38 cellular contexts compared by ENCODE assay signal in the genomic region with DNA sequence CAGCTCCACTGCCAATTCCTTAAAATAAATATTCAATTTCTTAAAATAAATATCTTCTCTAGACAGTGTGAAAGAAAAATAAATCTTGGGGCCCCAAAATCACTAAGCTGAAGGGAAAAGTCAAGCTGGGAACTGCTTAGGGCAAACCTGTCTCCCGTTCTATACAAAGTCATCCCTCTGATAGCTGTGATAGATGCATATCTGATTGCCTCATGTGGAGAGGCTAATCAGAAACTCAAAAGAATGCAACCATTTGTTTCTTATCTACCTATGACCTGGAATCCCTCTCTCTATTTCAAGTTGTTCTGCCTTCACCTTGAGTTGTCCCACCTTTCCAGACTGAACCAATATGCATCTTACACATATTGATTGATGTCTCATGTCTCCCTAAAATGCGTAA.
"Had no signal": no experiment of that assay in that cellular context is flagged by ENCODE, and none has a peak within 500 bp of the region (broad histone marks: within the 10 kb centered on the region; RNA-seq: fewer than 3 reads in every experiment).

No MANE protein-coding gene starts in this region.

- H3K4me1 ChIP-seq: adrenal gland, ascending aorta, body of pancreas, breast epithelium had no signal

- H3K4me3 ChIP-seq: adrenal gland, ascending aorta, body of pancreas, breast epithelium, cardiac muscle cell had no signal

- H3K27ac Mint-ChIP-seq: activated naive CD4-positive, alpha-beta T cell treated with anti-CD3 and anti-CD28 coated beads for 36 hours; activated naive CD4-positive, alpha-beta T cell treated with anti-CD3 and anti-CD28 coated beads, Interleukin-2, amount 10 ng/mL, durations not matched to agents 7 days and 5 days; activated naive CD4-positive, alpha-beta T cell treated with anti-CD3 and anti-CD28 coated beads, Interleukin-2, amount 50 U/mL, for 24 hours; activated naive CD4-positive, alpha-beta T cell treated with anti-CD3 and anti-CD28 coated beads, Interleukin-2, amount 50 U/mL, for 72 hours; activated naive CD8-positive, alpha-beta T cell; activated naive CD8-positive, alpha-beta T cell treated with anti-CD3 and anti-CD28 coated beads for 36 hours; activated naive CD8-positive, alpha-beta T cell treated with anti-CD3 and anti-CD28 coated beads, Interleukin-2, amount 10 ng/mL, durations not matched to agents 7 days and 5 days; activated naive CD8-positive, alpha-beta T cell treated with anti-CD3 and anti-CD28 coated beads, Interleukin-2, amount 50 U/mL, for 24 hours; activated T-cell treated with anti-CD3 and anti-CD28 coated beads, Interleukin-2, amount 50 U/mL, for 24 hours; activated T-cell treated with anti-CD3 and anti-CD28 coated beads, Interleukin-2, amount 50 U/mL, for 72 hours; activated T-helper 1 cell treated with anti-CD3 and anti-CD28 coated beads, Interleukin-12 subunit alpha, Interleukin-12 subunit beta, Interleukin-2, Interleukin-4 antibody, amounts not matched to agents 30 ng/mL and 10 ng/mL and 1 ng/mL, durations not matched to agents 14 hours and 24 hours and 36 hours; activated T-helper 17 cell treated with anti-CD3 and anti-CD28 coated beads, Interleukin-2, amount 50 U/mL, for 72 hours; activated T-helper 2 cell treated with anti-CD3 and anti-CD28 coated beads, Interferon-gamma antibody, Interleukin-2, Interleukin-4, amounts not matched to agents 10 μg/mL and 5 μg/mL and 100 μg/mL, durations not matched to agents 14 hours and 24 hours and 36 hours; brain had no signal

- H3K27me3 ChIP-seq: adrenal gland, ascending aorta, body of pancreas, brain microvascular endothelial cell, breast epithelium, cardiac muscle cell had no signal

- H3K36me3 ChIP-seq: adrenal gland, ascending aorta, brain microvascular endothelial cell, breast epithelium, cardiac muscle cell had no signal

- H3K9me3 Mint-ChIP-seq: activated naive CD4-positive, alpha-beta T cell treated with anti-CD3 and anti-CD28 coated beads for 36 hours; activated T-helper 1 cell treated with anti-CD3 and anti-CD28 coated beads, Interleukin-12 subunit alpha, Interleukin-12 subunit beta, Interleukin-2, Interleukin-4 antibody, amounts not matched to agents 30 ng/mL and 10 ng/mL and 1 ng/mL, durations not matched to agents 14 hours and 24 hours and 36 hours; brain had no signal

- H3K27me3 Mint-ChIP-seq: activated naive CD4-positive, alpha-beta T cell treated with anti-CD3 and anti-CD28 coated beads, Interleukin-2, amount 10 ng/mL, durations not matched to agents 7 days and 5 days; activated naive CD4-positive, alpha-beta T cell treated with anti-CD3 and anti-CD28 coated beads, Interleukin-2, amount 50 U/mL, for 24 hours; activated naive CD8-positive, alpha-beta T cell; activated naive CD8-positive, alpha-beta T cell treated with anti-CD3 and anti-CD28 coated beads for 36 hours; activated naive CD8-positive, alpha-beta T cell treated with anti-CD3 and anti-CD28 coated beads, Interleukin-2, amount 10 ng/mL, durations not matched to agents 7 days and 5 days; activated naive CD8-positive, alpha-beta T cell treated with anti-CD3 and anti-CD28 coated beads, Interleukin-2, amount 50 U/mL, for 24 hours; activated T-cell treated with anti-CD3 and anti-CD28 coated beads, Interleukin-2, amount 50 U/mL, for 24 hours; activated T-helper 17 cell treated with anti-CD3 and anti-CD28 coated beads, Interleukin-2, amount 50 U/mL, for 72 hours; brain; central memory CD8-positive, alpha-beta T cell had no signal

- H3K27ac ChIP-seq: adrenal gland, ascending aorta, body of pancreas, brain microvascular endothelial cell, breast epithelium, cardiac muscle cell had no signal

- H3K36me3 Mint-ChIP-seq: activated naive CD4-positive, alpha-beta T cell treated with anti-CD3 and anti-CD28 coated beads, Interleukin-2, amount 10 ng/mL, durations not matched to agents 7 days and 5 days; activated naive CD4-positive, alpha-beta T cell treated with anti-CD3 and anti-CD28 coated beads, Interleukin-2, amount 50 U/mL, for 24 hours; activated naive CD4-positive, alpha-beta T cell treated with anti-CD3 and anti-CD28 coated beads, Interleukin-2, amount 50 U/mL, for 72 hours; activated naive CD8-positive, alpha-beta T cell; activated naive CD8-positive, alpha-beta T cell treated with anti-CD3 and anti-CD28 coated beads for 36 hours; activated naive CD8-positive, alpha-beta T cell treated with anti-CD3 and anti-CD28 coated beads, Interleukin-2, amount 10 ng/mL, durations not matched to agents 7 days and 5 days; brain had no signal

- DNase-seq: activated effector memory CD4-positive, alpha-beta T cell treated with anti-CD3 and anti-CD28 coated beads, Interleukin-2, amount 50 U/mL, for 16 hours; activated effector memory CD4-positive, alpha-beta T cell treated with Interleukin-2 at 50 U/mL for 16 hours; activated gamma-delta T cell; activated gamma-delta T cell treated with Interleukin-2 at 50 U/mL for 16 hours; activated naive CD4-positive, alpha-beta T cell; activated naive CD4-positive, alpha-beta T cell treated with anti-CD3 and anti-CD28 coated beads for 36 hours; activated naive CD4-positive, alpha-beta T cell treated with anti-CD3 and anti-CD28 coated beads, Interleukin-2, amount 10 ng/mL, durations not matched to agents 7 days and 5 days; activated naive CD4-positive, alpha-beta T cell treated with anti-CD3 and anti-CD28 coated beads, Interleukin-2, amount 50 U/mL, for 16 hours; activated naive CD4-positive, alpha-beta T cell treated with Interleukin-2 at 50 U/mL for 16 hours; activated naive CD8-positive, alpha-beta T cell treated with anti-CD3 and anti-CD28 coated beads for 36 hours; activated naive CD8-positive, alpha-beta T cell treated with anti-CD3 and anti-CD28 coated beads, Interleukin-2, amount 10 ng/mL, durations not matched to agents 7 days and 5 days; activated naive CD8-positive, alpha-beta T cell treated with anti-CD3 and anti-CD28 coated beads, Interleukin-2, amount 50 U/mL, for 24 hours; activated T-cell treated with anti-CD3 and anti-CD28 coated beads, Interleukin-2, amount 50 U/mL, for 1 hour; activated T-cell treated with anti-CD3 and anti-CD28 coated beads, Interleukin-2, amount 50 U/mL, for 24 hours; activated T-cell treated with anti-CD3 and anti-CD28 coated beads, Interleukin-2, amount 50 U/mL, for 4 hours; activated T-cell treated with anti-CD3 and anti-CD28 coated beads, Interleukin-2, amount 50 U/mL, for 48 hours; activated T-cell treated with anti-CD3 and anti-CD28 coated beads, Interleukin-2, amount 50 U/mL, for 72 hours; adrenal gland; amniotic stem cell; amygdala; anterior cingulate cortex; aorta; body of pancreas; brain microvascular endothelial cell; caudate nucleus; central memory CD4-positive, alpha-beta T cell; cerebellar nuclear complex had no signal

- H3K4me1 Mint-ChIP-seq: activated naive CD4-positive, alpha-beta T cell treated with anti-CD3 and anti-CD28 coated beads, Interleukin-2, amount 10 ng/mL, durations not matched to agents 7 days and 5 days; activated naive CD4-positive, alpha-beta T cell treated with anti-CD3 and anti-CD28 coated beads, Interleukin-2, amount 50 U/mL, for 24 hours; activated naive CD8-positive, alpha-beta T cell treated with anti-CD3 and anti-CD28 coated beads for 36 hours; activated naive CD8-positive, alpha-beta T cell treated with anti-CD3 and anti-CD28 coated beads, Interleukin-2, amount 10 ng/mL, durations not matched to agents 7 days and 5 days; activated naive CD8-positive, alpha-beta T cell treated with anti-CD3 and anti-CD28 coated beads, Interleukin-2, amount 50 U/mL, for 24 hours; activated T-helper 17 cell treated with anti-CD3 and anti-CD28 coated beads, Interleukin-2, amount 50 U/mL, for 72 hours; brain; central memory CD8-positive, alpha-beta T cell had no signal

- ATAC-seq: activated naive CD4-positive, alpha-beta T cell treated with anti-CD3 and anti-CD28 coated beads, Interleukin-2, amount 50 U/mL, for 72 hours; activated naive CD8-positive, alpha-beta T cell treated with anti-CD3 and anti-CD28 coated beads, Interleukin-2, amount 50 U/mL, for 24 hours; activated T-cell treated with anti-CD3 and anti-CD28 coated beads, Interleukin-2, amount 50 U/mL, for 4 hours; activated T-cell treated with anti-CD3 and anti-CD28 coated beads, Interleukin-2, amount 50 U/mL, for 72 hours; activated T-helper 17 cell treated with anti-CD3 and anti-CD28 coated beads, Interleukin-2, amount 50 U/mL, for 72 hours; body of pancreas had no signal

- H3K4me3 Mint-ChIP-seq: activated naive CD4-positive, alpha-beta T cell treated with anti-CD3 and anti-CD28 coated beads for 36 hours; activated naive CD4-positive, alpha-beta T cell treated with anti-CD3 and anti-CD28 coated beads, Interleukin-2, amount 10 ng/mL, durations not matched to agents 7 days and 5 days; activated naive CD4-positive, alpha-beta T cell treated with anti-CD3 and anti-CD28 coated beads, Interleukin-2, amount 50 U/mL, for 24 hours; activated naive CD8-positive, alpha-beta T cell; activated naive CD8-positive, alpha-beta T cell treated with anti-CD3 and anti-CD28 coated beads for 36 hours; activated naive CD8-positive, alpha-beta T cell treated with anti-CD3 and anti-CD28 coated beads, Interleukin-2, amount 10 ng/mL, durations not matched to agents 7 days and 5 days; activated naive CD8-positive, alpha-beta T cell treated with anti-CD3 and anti-CD28 coated beads, Interleukin-2, amount 50 U/mL, for 24 hours; activated T-cell treated with anti-CD3 and anti-CD28 coated beads, Interleukin-2, amount 50 U/mL, for 24 hours; activated T-cell treated with anti-CD3 and anti-CD28 coated beads, Interleukin-2, amount 50 U/mL, for 4 hours; activated T-cell treated with anti-CD3 and anti-CD28 coated beads, Interleukin-2, amount 50 U/mL, for 72 hours; activated T-helper 1 cell treated with anti-CD3 and anti-CD28 coated beads, Interleukin-12 subunit alpha, Interleukin-12 subunit beta, Interleukin-2, Interleukin-4 antibody, amounts not matched to agents 30 ng/mL and 10 ng/mL and 1 ng/mL, durations not matched to agents 14 hours and 24 hours and 36 hours; activated T-helper 17 cell treated with anti-CD3 and anti-CD28 coated beads, Interleukin-2, amount 50 U/mL, for 72 hours; brain; central memory CD8-positive, alpha-beta T cell had no signal

- H3K9me3 ChIP-seq: adrenal gland, ascending aorta, body of pancreas, breast epithelium had no signal
